Comparison of ENCODE assay signal across 8 cellular contexts in the genomic region with DNA sequence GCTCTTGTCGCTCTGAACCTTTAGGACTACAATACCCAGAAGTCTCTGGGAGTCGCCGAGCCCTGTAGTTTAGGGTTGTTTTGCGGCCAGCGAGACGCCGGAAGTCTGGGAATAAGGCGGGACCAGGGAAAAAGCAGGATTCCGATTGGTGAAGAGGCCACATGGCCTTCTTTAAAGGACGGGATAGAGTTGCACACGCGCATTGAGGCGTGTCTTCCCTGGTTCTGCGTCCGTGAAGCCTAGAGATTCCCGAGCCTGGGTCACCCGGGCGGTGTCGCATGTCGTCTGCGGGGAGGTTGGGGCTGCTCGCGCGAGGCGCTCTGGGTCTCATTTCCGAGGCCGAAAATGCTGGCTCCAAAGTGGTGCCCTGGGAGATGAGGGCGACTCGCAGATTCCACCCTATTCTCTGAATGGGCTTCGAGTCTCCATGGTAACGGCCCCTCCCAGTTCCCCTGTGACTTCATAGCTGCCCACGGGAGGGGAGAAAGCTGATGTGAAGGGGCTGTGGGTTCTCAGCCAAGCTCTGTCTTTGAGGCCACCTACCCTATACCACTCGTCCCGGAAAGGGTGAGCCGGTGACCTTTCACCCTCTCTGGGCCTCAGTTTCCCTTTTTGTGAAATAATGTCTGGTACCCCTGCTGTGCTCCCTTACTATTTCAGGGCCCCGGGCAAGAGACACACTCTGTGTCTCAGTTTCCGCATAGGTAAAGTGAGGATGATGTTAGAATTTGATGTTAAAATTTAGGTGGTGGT. TPM values are rescaled to one million over a fixed set of nuclear protein-coding genes. Genes with fewer than 3 reads are reported as not detected.
A peak's percentile ranks its signal among the peaks of the same experiment; 100 is the strongest.
DNase-seq lines count a peak whose midpoint lies in the region; ATAC-seq and TF ChIP-seq lines count a peak whose summit lies in the region.

No MANE protein-coding gene starts in this region.

- H3K9me3 ChIP-seq in heart right ventricle = no peaks in the 10 kb centered on the region

- H3K27me3 ChIP-seq in heart right ventricle = no peaks in the 10 kb centered on the region

- H3K4me1 ChIP-seq in heart right ventricle = peaks cover 0 to 54% (median 18%) of the 10 kb centered on the region in 9 donors

- H3K4me1 Mint-ChIP-seq in T-cell (peaks cover 25 to 31% (median 26%) of the 10 kb centered on the region in 3 donors), type B pancreatic cell (ENCODE audit: unreplicated experiment) (peaks cover 15% of the 10 kb centered on the region)

- DNase-seq in GM13976 (ENCODE audit: low spot score) (peak; percentile 92), NCI-H146 (lab: John Stamatoyannopoulos, UW) (peak; percentile 98), T-cell (peak; percentile 81 to 94 (median 89)), amniotic epithelial cell (ENCODE audit: low read depth) (peak; percentile 98), heart right ventricle (peak; percentile 88 to 98), pons (ENCODE audit: low spot score) (peak; percentile 99), type B pancreatic cell (ENCODE audit: extremely low spot score, unreplicated experiment) (peak; percentile 87)

- peak overlapping the region; percentile 40 to 83 (median 72) for H3K4me3 ChIP-seq in heart right ventricle

- TF ChIP-seq CTCF in GM13976 (IDR thresholded peaks at IDR 0.05; ENCODE audit: borderline replicate concordance, control extremely low read depth, extremely low read depth, insufficient read depth, missing control alignments) = no peak
- no peak for TF ChIP-seq CTCF in heart right ventricle (IDR thresholded peaks at IDR 0.05)
- no peak for TF ChIP-seq CTCF in type B pancreatic cell (conservative IDR thresholded peaks at IDR 0.05)

- H3K4me3 Mint-ChIP-seq in T-cell = peak overlapping the region; percentile 82 to 92 (median 87)
- H3K4me3 Mint-ChIP-seq in type B pancreatic cell = peak overlapping the region; percentile 95

- CTCF ChIA-PET in T-cell (lab: Charles Lee) = interaction anchor here (0.6 to 1.8 kb wide), 4 partner anchors 18 to 88 kb away, joined by 3 to 6 read pairs (median 4); no protein-coding TSS in a partner anchor

- H3K36me3 ChIP-seq in heart right ventricle = peaks cover 0 to 28% (median 10%) of the 10 kb centered on the region in 9 donors

- peak overlapping the region; percentile 71 to 99 (median 96) for H3K27ac ChIP-seq in heart right ventricle

- WGBS in heart right ventricle, 2 donors = 1 to 2% methylated on average over 35 to 37 of the region's 37 CpGs

- POLR2A ChIA-PET in T-cell (lab: Charles Lee) = interaction anchor here (0.5 to 0.6 kb wide), 4 partner anchors 23 to 1310 kb away, joined by 4 to 8 read pairs (median 4); a partner anchor contains a TSS

- intact Hi-C loops in heart right ventricle (cut with DNase I) = loop anchor here in 5 of 10 donors (2.0 to 10.0 kb wide), 4 partner anchors 54 to 174 kb away; a partner anchor contains a TSS

- H3K9me3 Mint-ChIP-seq in T-cell = no peaks in the 10 kb centered on the region
- H3K9me3 Mint-ChIP-seq in type B pancreatic cell = no peaks in the 10 kb centered on the region

- H3K36me3 Mint-ChIP-seq in T-cell = peaks cover 7% of the 10 kb centered on the region
- H3K36me3 Mint-ChIP-seq in type B pancreatic cell = no peaks in the 10 kb centered on the region

- in situ Hi-C loops in GM13976 (cut with MboI; ENCODE audit: low sequenced_read_pairs, unreplicated experiment) = no loop called here

- peak; percentile 70 for ATAC-seq in HG02870 (IDR thresholded peaks at IDR 0.05; ENCODE audit: unreplicated experiment)
- ATAC-seq in T-cell (replicated peaks in 1 of 4) = peak; percentile 84 to 88 (median 85)
- ATAC-seq in heart right ventricle = peak; percentile 94 to 97 (median 95)

- H3K27ac Mint-ChIP-seq in T-cell (peak overlapping the region; percentile 99), type B pancreatic cell (peak overlapping the region; percentile 99)

- peaks cover 0 to 5% of the 10 kb centered on the region in 2 donors for H3K27me3 Mint-ChIP-seq in T-cell
- H3K27me3 Mint-ChIP-seq in type B pancreatic cell = peaks cover 5% of the 10 kb centered on the region

RNA-seq across cellular contexts. Expression of a gene that starts 0.6 kb away (rescaled TPM):
- total RNA-seq in T-cell (10 to 100 TPM in 4 of 5 donors, 1 to 10 TPM in 1; 9.5 to 12.7 (median 11.1) TPM), heart right ventricle (10 to 100 TPM; 17.7 to 33.4 (median 21.4) TPM), type B pancreatic cell (ENCODE audit: low replicate concordance) (13.4 and 16.3 TPM in 2 replicates)
- 10 to 100 TPM in 1 of 2 donors, 1 to 10 TPM in 1; 9.5 to 10.4 TPM for polyA plus RNA-seq in heart right ventricle

RNA-seq across cellular contexts. Expression of a gene that starts 42.7 kb away (rescaled TPM):
- total RNA-seq in T-cell = not detected
- total RNA-seq in heart right ventricle = under 1 TPM in 3 of 10 donors, not detected in 7; 0.50 to 0.87 (median 0.61) TPM
- under 1 TPM in 1 of 2 donors, not detected in 1; 0.39 TPM for polyA plus RNA-seq in heart right ventricle
- total RNA-seq in type B pancreatic cell (ENCODE audit: low replicate concordance) = not detected in 2 replicates

Comparison
In these comparisons a context has a peak if more than half of its experiments do, and no peak if none do; other contexts are left out.
1. Peak in every context shown above with its lines: DNase-seq, ATAC-seq, H3K4me3 ChIP-seq and H3K27ac ChIP-seq.